Comparison of ENCODE assay signal across 8 cellular contexts in genomic region chr1:232880354-232880753, GRCh38.
DNase-seq lines count a peak whose midpoint lies in the region; ATAC-seq, FAIRE-seq and TF ChIP-seq lines count a peak whose summit lies in the region.

No MANE protein-coding gene starts in this region.

- H3K27me3 ChIP-seq in suprapubic skin: peaks cover 4% of the 10 kb centered on the region

- no peaks in the 10 kb centered on the region for H3K36me3 ChIP-seq in suprapubic skin

- WGBS in suprapubic skin: 63% methylated on average over 3 of the region's 3 CpGs

- no peak for DNase-seq in D721Med (ENCODE audit: insufficient read length, low spot score)
- DNase-seq in HTR-8/SVneo (ENCODE audit: insufficient read length, low spot score): peak; percentile 25
- DNase-seq in amniotic epithelial cell (ENCODE audit: low read depth): peak; percentile 47
- DNase-seq in left kidney (ENCODE audit: low read depth, low spot score): peak; percentile 56
- no peak for DNase-seq in suprapubic skin (ENCODE audit: low spot score in 2 of 2)
- no peak for DNase-seq in stimulated activated CD8-positive, alpha-beta memory T cell treated with anti-CD3 and anti-CD28 coated beads, Interleukin-4, amount 100 ng/mL, for 48 hours
- no peak for DNase-seq in OCI-M2 (lab: John Stamatoyannopoulos, UW; ENCODE audit: unreplicated experiment)

- peak; percentile 84 for FAIRE-seq in D721Med (lab: Jason Lieb, UNC)
- no peak for FAIRE-seq in HTR-8/SVneo (lab: Jason Lieb, UNC)

- no peak for TF ChIP-seq POLR2A in suprapubic skin (IDR thresholded peaks at IDR 0.05)

- ATAC-seq in GM21367 (IDR thresholded peaks at IDR 0.05; ENCODE audit: unreplicated experiment): no peak

- no peak overlapping the region for H3K4me3 ChIP-seq in suprapubic skin

- TF ChIP-seq CTCF in D721Med (IDR thresholded peaks at IDR 0.05; ENCODE audit: insufficient read depth, missing control alignments) (peak; percentile 42), suprapubic skin (IDR thresholded peaks at IDR 0.05) (peak in 1 of 2 donors; percentile 33)

- no peaks in the 10 kb centered on the region for H3K4me1 ChIP-seq in suprapubic skin

- no peaks in the 10 kb centered on the region for H3K9me3 ChIP-seq in suprapubic skin

- no peak overlapping the region for H3K27ac ChIP-seq in suprapubic skin

- no peak for TF ChIP-seq EP300 in suprapubic skin (IDR thresholded peaks at IDR 0.05)

Comparison
In these comparisons a context has a peak if more than half of its experiments do, and no peak if none do; other contexts are left out.
1. DNase-seq: peak in HTR-8/SVneo (single experiment), amniotic epithelial cell (single experiment) and left kidney (single experiment); none in D721Med (single experiment), suprapubic skin (0 of 2), stimulated activated CD8-positive, alpha-beta memory T cell treated with anti-CD3 and anti-CD28 coated beads, Interleukin-4, amount 100 ng/mL, for 48 hours (single experiment) and OCI-M2 (single experiment).